In the genomic region with DNA sequence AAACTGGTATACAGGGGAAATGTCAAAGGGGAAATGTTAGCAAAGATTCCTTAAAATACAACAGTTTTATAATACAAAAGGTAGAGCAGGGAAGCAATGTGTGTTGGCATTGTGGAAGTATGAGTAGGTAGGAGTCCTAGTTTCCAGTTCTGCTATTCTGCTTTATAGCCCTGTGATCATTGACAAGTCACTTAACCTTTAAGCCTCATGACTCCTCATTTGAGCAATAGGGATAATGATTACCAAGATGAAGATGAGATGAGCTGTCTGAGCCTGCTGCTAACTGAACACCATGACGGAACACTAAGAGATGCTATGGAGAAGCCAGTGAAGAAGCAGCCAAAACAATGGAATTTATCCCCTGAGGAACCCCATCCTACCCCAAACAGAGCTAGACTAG, we compare ENCODE assay signal across 22 cellular contexts.
"Had no signal": no experiment of that assay in that cellular context is flagged by ENCODE, and none has a peak within 500 bp of the region (broad histone marks: within the 10 kb centered on the region; RNA-seq: fewer than 3 reads in every experiment).

No MANE protein-coding gene starts in this region.

- ATAC-seq: activated naive CD4-positive, alpha-beta T cell treated with anti-CD3 and anti-CD28 coated beads, Interleukin-2, amount 50 U/mL, for 72 hours; activated T-helper 17 cell treated with anti-CD3 and anti-CD28 coated beads, Interleukin-2, amount 50 U/mL, for 72 hours; esophagus mucosa; left cardiac atrium; mucosa of descending colon; right lobe of liver; stimulated activated effector memory CD8-positive, alpha-beta T cell treated with anti-CD3 and anti-CD28 coated beads, Interleukin-12 subunit alpha, Interleukin-12 subunit beta, amount 100 ng/mL, for 72 hours; WTC11 had no signal

- DNase-seq: activated CD8-positive, alpha-beta memory T cell treated with anti-CD3 and anti-CD28 coated beads for 24 hours; activated CD8-positive, alpha-beta memory T cell treated with anti-CD3 and anti-CD28 coated beads, Interleukin-2, amount 50 U/mL, for 4 hours; activated T-cell treated with anti-CD3 and anti-CD28 coated beads, Interleukin-2, amount 50 U/mL, for 24 hours; aorta; brain microvascular endothelial cell; caudate nucleus; effector CD8-positive, alpha-beta T cell; hippocampal formation; left cardiac atrium; mucosa of descending colon; nucleus accumbens; right lobe of liver; stimulated activated CD4-positive, alpha-beta T cell treated with anti-CD3 and anti-CD28 coated beads, Interleukin-1b, Interleukin-23, amount 100 ng/mL, for 48 hours; transverse colon had no signal

- H3K4me3 ChIP-seq: mucosa of descending colon, right lobe of liver, skin epidermis, transverse colon had no signal

- H3K27ac Mint-ChIP-seq: activated naive CD4-positive, alpha-beta T cell treated with anti-CD3 and anti-CD28 coated beads, Interleukin-2, amount 50 U/mL, for 72 hours; activated T-cell treated with anti-CD3 and anti-CD28 coated beads, Interleukin-2, amount 50 U/mL, for 24 hours; activated T-helper 17 cell treated with anti-CD3 and anti-CD28 coated beads, Interleukin-2, amount 50 U/mL, for 72 hours; dendritic cell treated with granulocyte-macrophage colony-stimulating factor and Interleukin-4, amounts not matched to agents 40 ng/mL and 50 ng/mL, for 4 days; memory B cell; stimulated activated effector memory CD8-positive, alpha-beta T cell treated with anti-CD3 and anti-CD28 coated beads, Interleukin-12 subunit alpha, Interleukin-12 subunit beta, amount 100 ng/mL, for 72 hours; WTC11 had no signal

- H3K9me3 Mint-ChIP-seq: activated naive CD4-positive, alpha-beta T cell treated with anti-CD3 and anti-CD28 coated beads, Interleukin-2, amount 50 U/mL, for 72 hours; activated T-cell treated with anti-CD3 and anti-CD28 coated beads, Interleukin-2, amount 50 U/mL, for 24 hours; dendritic cell treated with granulocyte-macrophage colony-stimulating factor and Interleukin-4, amounts not matched to agents 40 ng/mL and 50 ng/mL, for 4 days; memory B cell; stimulated activated effector memory CD8-positive, alpha-beta T cell treated with anti-CD3 and anti-CD28 coated beads, Interleukin-12 subunit alpha, Interleukin-12 subunit beta, amount 100 ng/mL, for 72 hours; WTC11 had no signal

- H3K4me1 Mint-ChIP-seq: activated T-helper 17 cell treated with anti-CD3 and anti-CD28 coated beads, Interleukin-2, amount 50 U/mL, for 72 hours; memory B cell; WTC11 had no signal

- H3K27me3 Mint-ChIP-seq: activated T-cell treated with anti-CD3 and anti-CD28 coated beads, Interleukin-2, amount 50 U/mL, for 24 hours; activated T-helper 17 cell treated with anti-CD3 and anti-CD28 coated beads, Interleukin-2, amount 50 U/mL, for 72 hours; dendritic cell treated with granulocyte-macrophage colony-stimulating factor and Interleukin-4, amounts not matched to agents 40 ng/mL and 50 ng/mL, for 4 days; memory B cell had no signal

- H3K36me3 Mint-ChIP-seq: stimulated activated effector memory CD8-positive, alpha-beta T cell treated with anti-CD3 and anti-CD28 coated beads, Interleukin-12 subunit alpha, Interleukin-12 subunit beta, amount 100 ng/mL, for 72 hours; WTC11 had no signal

- H3K4me3 Mint-ChIP-seq: activated T-cell treated with anti-CD3 and anti-CD28 coated beads, Interleukin-2, amount 50 U/mL, for 24 hours; activated T-helper 17 cell treated with anti-CD3 and anti-CD28 coated beads, Interleukin-2, amount 50 U/mL, for 72 hours; dendritic cell treated with granulocyte-macrophage colony-stimulating factor and Interleukin-4, amounts not matched to agents 40 ng/mL and 50 ng/mL, for 4 days; memory B cell; stimulated activated effector memory CD8-positive, alpha-beta T cell treated with anti-CD3 and anti-CD28 coated beads, Interleukin-12 subunit alpha, Interleukin-12 subunit beta, amount 100 ng/mL, for 72 hours; WTC11 had no signal
